ENCODE assay signal across 8 cellular contexts in the genomic region with DNA sequence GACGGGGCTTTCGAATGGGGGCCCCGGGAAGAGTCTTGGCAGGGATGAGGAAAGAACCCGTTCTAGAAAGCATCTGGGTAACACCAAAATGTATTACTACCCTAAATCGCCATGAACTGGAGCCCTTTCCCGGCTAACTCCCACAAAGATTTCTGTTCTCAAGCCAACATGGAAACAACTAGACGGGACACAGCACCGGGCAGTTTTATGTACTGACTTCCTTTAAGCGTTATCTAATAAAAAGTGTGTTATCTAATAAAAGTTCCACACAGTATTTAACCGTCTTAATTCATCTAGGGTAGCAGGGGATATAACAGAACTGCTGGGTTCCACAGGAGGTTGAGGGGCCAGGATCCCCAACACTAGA. TPM values are rescaled to one million over a fixed set of nuclear protein-coding genes. Genes with fewer than 3 reads are reported as not detected.
A peak's percentile ranks its signal among the peaks of the same experiment; 100 is the strongest.
DNase-seq lines count a peak whose midpoint lies in the region; ATAC-seq, FAIRE-seq and TF ChIP-seq lines count a peak whose summit lies in the region.

No MANE protein-coding gene starts in this region.

- TF ChIP-seq POLR2A in A549 (IDR thresholded peaks at IDR 0.05; ENCODE audit: low read length): no peak

- H3K4me1 ChIP-seq in A549 (peaks cover 4% of the 10 kb centered on the region; the same call in 2 of the 3 replicates), Karpas-422 (ENCODE audit: low read length) (peaks cover 22% of the 10 kb centered on the region), mucosa of stomach (ENCODE audit: control insufficient read depth, insufficient read depth, low read length) (peaks cover 19% of the 10 kb centered on the region)

- H3K9ac ChIP-seq in Karpas-422 (ENCODE audit: low read length) (peak overlapping the region; percentile 85), mucosa of stomach (ENCODE audit: low read length) (peak overlapping the region; percentile 88)

- no peaks in the 10 kb centered on the region for H4K20me1 ChIP-seq in Karpas-422 (ENCODE audit: insufficient read depth, low read depth, low read length)

- no peaks in the 10 kb centered on the region; the same call in none of the 2 replicates for H3K79me2 ChIP-seq in Karpas-422 (ENCODE audit: low read length)

- POLR2A ChIA-PET in A549 (lab: Yijun Ruan, JAX): no interaction called here

- CTCF ChIA-PET in A549 (lab: Yijun Ruan, JAX): interaction anchor here (0.6 to 0.9 kb wide), 2 partner anchors 104 to 108 kb away, joined by 3 read pairs; no protein-coding TSS in a partner anchor

- TF ChIP-seq CTCF in A549 (IDR thresholded peaks at IDR 0.05): no peak
- no peak for TF ChIP-seq CTCF in dorsolateral prefrontal cortex (IDR thresholded peaks at IDR 0.05 in 54 of 56, conservative IDR thresholded peaks at IDR 0.05 in 2 of 56; ENCODE audit: low read depth in 1 of 56, partially characterized antibody in 56 of 56)

- no peak for TF ChIP-seq EP300 in A549 (IDR thresholded peaks at IDR 0.05)

- DNase-seq in A549 (ENCODE audit: low read depth in 1 of 2, low spot score in 1 of 2) (no peak), Karpas-422 (peak; percentile 62), dorsolateral prefrontal cortex (no peak), dedifferentiated amniotic fluid mesenchymal stem cell (ENCODE audit: extremely low spot score) (no peak), GF-D8 (lab: John Stamatoyannopoulos, UW) (no peak), T1000 (lab: John Stamatoyannopoulos, UW) (no peak), hepatic stellate cell (ENCODE audit: low spot score) (no peak)

- peak overlapping the region; percentile 46 for H3K4me3 ChIP-seq in A549
- peak overlapping the region; percentile 76 for H3K4me3 ChIP-seq in Karpas-422 (ENCODE audit: low read length)
- H3K4me3 ChIP-seq in dorsolateral prefrontal cortex: peak overlapping the region; percentile 30 to 72 (median 55)
- peak overlapping the region; percentile 52 for H3K4me3 ChIP-seq in mucosa of stomach (ENCODE audit: low read length)

- H3K4me2 ChIP-seq in A549 (peak overlapping the region; percentile 77), Karpas-422 (ENCODE audit: low read depth, low read length, poor library complexity, severe bottlenecking) (peak overlapping the region; percentile 81)

- intact Hi-C loops in dorsolateral prefrontal cortex (cut with DNase I): loop anchor here (5.0 kb wide), 1 partner anchor 105 kb away; a partner anchor contains a TSS

- H3K9me3 ChIP-seq in A549: no peaks in the 10 kb centered on the region
- no peaks in the 10 kb centered on the region for H3K9me3 ChIP-seq in Karpas-422 (ENCODE audit: low read length)
- no peaks in the 10 kb centered on the region for H3K9me3 ChIP-seq in mucosa of stomach (ENCODE audit: control insufficient read depth, low read length)

- WGBS in A549 (ENCODE audit: missing lambda C conversion rate): 63% methylated on average over 10 of the region's 10 CpGs

- H2AFZ ChIP-seq in Karpas-422 (ENCODE audit: low read length): peak overlapping the region; percentile 54; the same call in 1 of the 2 replicates

- no peaks in the 10 kb centered on the region for H3K9me2 ChIP-seq in Karpas-422 (replicated peaks; ENCODE audit: insufficient read depth, low read length)

- FAIRE-seq in A549 (lab: Jason Lieb, UNC): no peak

- H3K36me3 ChIP-seq in Karpas-422 (ENCODE audit: insufficient read depth, low read length) (no peaks in the 10 kb centered on the region; the same call in 1 of the 2 replicates), mucosa of stomach (ENCODE audit: control insufficient read depth, insufficient read depth, low read length) (peaks cover 6% of the 10 kb centered on the region)

- H3K27me3 ChIP-seq in Karpas-422 (ENCODE audit: low read length) (no peaks in the 10 kb centered on the region), dorsolateral prefrontal cortex (no peaks in the 10 kb centered on the region), mucosa of stomach (ENCODE audit: control insufficient read depth, insufficient read depth, low read length) (no peaks in the 10 kb centered on the region)

- peak; percentile 29 to 36; a peak in 4 of 6 replicates for ATAC-seq in A549

- no peak for TF ChIP-seq RAD21 in A549 (conservative IDR thresholded peaks at IDR 0.05 in 1 of 2, IDR thresholded peaks at IDR 0.05 in 1 of 2)

- peak overlapping the region; percentile 73 to 95 for H3K27ac ChIP-seq in A549
- H3K27ac ChIP-seq in Karpas-422 (ENCODE audit: low read length): peak overlapping the region; percentile 78
- H3K27ac ChIP-seq in dorsolateral prefrontal cortex: peak overlapping the region; percentile 44 to 98 (median 92)

TF ChIP-seq in A549, 52 proteins besides CTCF, POLR2A, EP300 and RAD21:
- TF ChIP-seq HOXA7 (CRISPR knock-in tag; IDR thresholded peaks at IDR 0.05) (no peak), JUNB (IDR thresholded peaks at IDR 0.05) (no peak), MYC (IDR thresholded peaks at IDR 0.05; ENCODE audit: borderline replicate concordance, low read length) (no peak), RFX5 (IDR thresholded peaks at IDR 0.05) (no peak), ZFP36 (IDR thresholded peaks at IDR 0.05; ENCODE audit: borderline replicate concordance, partially characterized antibody) (no peak), NR3C1 (IDR thresholded peaks at IDR 0.05) (no peak), FOSB (CRISPR knock-in tag; IDR thresholded peaks at IDR 0.05) (no peak), MAZ (IDR thresholded peaks at IDR 0.05; ENCODE audit: borderline replicate concordance, low read depth, low read length) (no peak), SMC3 (IDR thresholded peaks at IDR 0.05) (no peak), SREBF2 (IDR thresholded peaks at IDR 0.05) (no peak), RARB (CRISPR knock-in tag; IDR thresholded peaks at IDR 0.05) (no peak), HDAC2 (IDR thresholded peaks at IDR 0.05) (no peak), EHF (CRISPR knock-in tag; IDR thresholded peaks at IDR 0.05) (no peak), GATA3 (IDR thresholded peaks at IDR 0.05; ENCODE audit: borderline replicate concordance) (no peak)
- TF ChIP-seq, protein P1, sequence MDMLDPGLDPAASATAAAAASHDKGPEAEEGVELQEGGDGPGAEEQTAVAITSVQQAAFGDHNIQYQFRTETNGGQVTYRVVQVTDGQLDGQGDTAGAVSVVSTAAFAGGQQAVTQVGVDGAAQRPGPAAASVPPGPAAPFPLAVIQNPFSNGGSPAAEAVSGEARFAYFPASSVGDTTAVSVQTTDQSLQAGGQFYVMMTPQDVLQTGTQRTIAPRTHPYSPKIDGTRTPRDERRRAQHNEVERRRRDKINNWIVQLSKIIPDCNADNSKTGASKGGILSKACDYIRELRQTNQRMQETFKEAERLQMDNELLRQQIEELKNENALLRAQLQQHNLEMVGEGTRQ (IDR thresholded peaks at IDR 0.05): no peak
- TF ChIP-seq, protein P2, sequence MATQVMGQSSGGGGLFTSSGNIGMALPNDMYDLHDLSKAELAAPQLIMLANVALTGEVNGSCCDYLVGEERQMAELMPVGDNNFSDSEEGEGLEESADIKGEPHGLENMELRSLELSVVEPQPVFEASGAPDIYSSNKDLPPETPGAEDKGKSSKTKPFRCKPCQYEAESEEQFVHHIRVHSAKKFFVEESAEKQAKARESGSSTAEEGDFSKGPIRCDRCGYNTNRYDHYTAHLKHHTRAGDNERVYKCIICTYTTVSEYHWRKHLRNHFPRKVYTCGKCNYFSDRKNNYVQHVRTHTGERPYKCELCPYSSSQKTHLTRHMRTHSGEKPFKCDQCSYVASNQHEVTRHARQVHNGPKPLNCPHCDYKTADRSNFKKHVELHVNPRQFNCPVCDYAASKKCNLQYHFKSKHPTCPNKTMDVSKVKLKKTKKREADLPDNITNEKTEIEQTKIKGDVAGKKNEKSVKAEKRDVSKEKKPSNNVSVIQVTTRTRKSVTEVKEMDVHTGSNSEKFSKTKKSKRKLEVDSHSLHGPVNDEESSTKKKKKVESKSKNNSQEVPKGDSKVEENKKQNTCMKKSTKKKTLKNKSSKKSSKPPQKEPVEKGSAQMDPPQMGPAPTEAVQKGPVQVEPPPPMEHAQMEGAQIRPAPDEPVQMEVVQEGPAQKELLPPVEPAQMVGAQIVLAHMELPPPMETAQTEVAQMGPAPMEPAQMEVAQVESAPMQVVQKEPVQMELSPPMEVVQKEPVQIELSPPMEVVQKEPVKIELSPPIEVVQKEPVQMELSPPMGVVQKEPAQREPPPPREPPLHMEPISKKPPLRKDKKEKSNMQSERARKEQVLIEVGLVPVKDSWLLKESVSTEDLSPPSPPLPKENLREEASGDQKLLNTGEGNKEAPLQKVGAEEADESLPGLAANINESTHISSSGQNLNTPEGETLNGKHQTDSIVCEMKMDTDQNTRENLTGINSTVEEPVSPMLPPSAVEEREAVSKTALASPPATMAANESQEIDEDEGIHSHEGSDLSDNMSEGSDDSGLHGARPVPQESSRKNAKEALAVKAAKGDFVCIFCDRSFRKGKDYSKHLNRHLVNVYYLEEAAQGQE (IDR thresholded peaks at IDR 0.05): no peak
- TF ChIP-seq, protein P3, sequence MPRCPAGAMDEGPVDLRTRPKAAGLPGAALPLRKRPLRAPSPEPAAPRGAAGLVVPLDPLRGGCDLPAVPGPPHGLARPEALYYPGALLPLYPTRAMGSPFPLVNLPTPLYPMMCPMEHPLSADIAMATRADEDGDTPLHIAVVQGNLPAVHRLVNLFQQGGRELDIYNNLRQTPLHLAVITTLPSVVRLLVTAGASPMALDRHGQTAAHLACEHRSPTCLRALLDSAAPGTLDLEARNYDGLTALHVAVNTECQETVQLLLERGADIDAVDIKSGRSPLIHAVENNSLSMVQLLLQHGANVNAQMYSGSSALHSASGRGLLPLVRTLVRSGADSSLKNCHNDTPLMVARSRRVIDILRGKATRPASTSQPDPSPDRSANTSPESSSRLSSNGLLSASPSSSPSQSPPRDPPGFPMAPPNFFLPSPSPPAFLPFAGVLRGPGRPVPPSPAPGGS (IDR thresholded peaks at IDR 0.05): no peak

RNA-seq across cellular contexts. Expression of a gene that starts 0.3 kb away (rescaled TPM):
- polyA plus RNA-seq in A549 (2011; rRNA removed) (1.9 and 2.0 TPM in 2 replicates), A549 (2017; fragmentation: RNase III; extraction: RNeasy Plus Mini Kit Qiagen cat#74134 plus additional on column Dnase treatment) (1.5 to 2.0 TPM (median 1.7 TPM) in 3 replicates)
- 1.5 and 2.2 TPM in 2 replicates for polyA plus RNA-seq in A549 (2012; cell fraction: cytosol; rRNA removed)
- 4.5 and 4.6 TPM in 2 replicates for polyA plus RNA-seq in A549 (2012; cell fraction: nucleus; rRNA removed)
- 1.2 and 1.7 TPM in 2 replicates for polyA minus RNA-seq in A549 (2011; rRNA and poly(A)+ RNA removed)
- 1.6 and 3.6 TPM in 2 replicates for total RNA-seq in Karpas-422 (2014; rRNA removed; shearing (Covaris generic); ENCODE audit: low replicate concordance)
- total RNA-seq in dorsolateral prefrontal cortex: 10 to 100 TPM in 66 of 120 experiments, 1 to 10 TPM in 54; 5.5 to 19.4 (median 10.3) TPM
